ENCODE assay signal across 32 cellular contexts in the genomic region with DNA sequence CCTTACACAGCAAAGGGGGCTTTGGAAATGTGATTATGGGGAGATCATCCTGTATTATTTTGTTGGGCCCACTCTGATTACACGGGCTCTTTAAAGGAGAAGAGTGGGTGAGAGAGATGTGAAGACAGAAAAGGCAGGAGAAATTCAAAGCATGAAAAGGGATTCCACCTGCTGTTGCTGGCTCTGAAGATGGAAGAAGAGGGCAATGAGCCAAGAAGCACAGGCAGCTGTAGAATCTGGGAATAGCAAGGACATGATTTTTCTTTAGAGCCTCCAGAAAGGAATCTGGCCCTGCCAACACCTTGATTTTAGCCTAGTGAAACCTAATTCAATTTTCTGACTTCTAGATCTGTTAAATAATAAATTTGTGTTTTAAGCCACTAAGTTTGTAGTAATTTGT. TPM values are rescaled to one million over a fixed set of nuclear protein-coding genes. Genes with fewer than 3 reads are reported as not detected.
"Had no signal": no experiment of that assay in that cellular context is flagged by ENCODE, and none has a peak within 500 bp of the region (broad histone marks: within the 10 kb centered on the region; RNA-seq: fewer than 3 reads in every experiment).

No MANE protein-coding gene starts in this region.

- H3K4me3 ChIP-seq: gastroesophageal sphincter, heart right ventricle, lower lobe of right lung, pancreas, right lobe of liver, smooth muscle cell, thyroid gland had no signal

- H3K27me3 ChIP-seq: heart right ventricle, neutrophil, pancreas, right lobe of liver, thyroid gland had no signal

- H3K36me3 ChIP-seq: gastroesophageal sphincter, heart right ventricle, lower lobe of right lung, neutrophil, pancreas, thyroid gland had no signal

- ATAC-seq: esophagus mucosa; gastroesophageal sphincter; heart right ventricle; left ventricle myocardium superior; lower lobe of right lung; natural killer cell treated with Interleukin-12 subunit alpha and Interleukin-12 subunit beta and Interleukin-15 and Interleukin-18, amount 100 ng/mL, for 72 hours; pancreas; stimulated activated naive CD8-positive, alpha-beta T cell treated with anti-CD3 and anti-CD28 coated beads, Interleukin-15, amount 100 ng/mL, for 72 hours had no signal

- H3K27ac ChIP-seq: gastroesophageal sphincter, lower lobe of right lung, neutrophil, pancreas, right lobe of liver, thyroid gland had no signal

- DNase-seq: effector CD8-positive, alpha-beta T cell; endodermal cell; foreskin fibroblast; heart right ventricle; hippocampal formation; islet precursor cell; kidney glomerular epithelial cell; left ventricle myocardium superior; lower lobe of right lung; naive B cell; pancreas; right lobe of liver; stimulated activated CD4-positive, alpha-beta T cell treated with anti-CD3 and anti-CD28 coated beads, Interleukin-12 subunit alpha, Interleukin-12 subunit beta, amount 100 ng/mL, for 4 hours; stimulated activated CD4-positive, alpha-beta T cell treated with anti-CD3 and anti-CD28 coated beads, Interleukin-1b, Interleukin-23, amount 100 ng/mL, for 48 hours; stimulated activated CD4-positive, alpha-beta T cell treated with anti-CD3 and anti-CD28 coated beads, Interleukin-4, amount 100 ng/mL, for 1 hour; stimulated activated CD8-positive, alpha-beta memory T cell treated with anti-CD3 and anti-CD28 coated beads, Interleukin-4, amount 100 ng/mL, for 48 hours; stimulated activated naive CD4-positive, alpha-beta T cell; stimulated activated naive CD8-positive, alpha-beta T cell treated with anti-CD3 and anti-CD28 coated beads, Interleukin-15, amount 100 ng/mL, for 72 hours; thyroid gland; trophoblast cell had no signal

- H3K4me2 ChIP-seq: smooth muscle cell had no signal

- H3K9me3 ChIP-seq: neutrophil, pancreas, right lobe of liver, thyroid gland had no signal

- H3K4me1 ChIP-seq: gastroesophageal sphincter, lower lobe of right lung, pancreas, thyroid gland had no signal

RNA-seq across cellular contexts. Expression of gene C9, which starts 11.4 kb away (rescaled TPM):
- total RNA-seq: cerebellum; endodermal cell; esophagus mucosa; gastroesophageal sphincter; left ventricle myocardium superior; mesenteric fat pad; mononuclear cell; natural killer cell treated with Interleukin-12 subunit alpha and Interleukin-12 subunit beta and Interleukin-15 and Interleukin-18, amount 100 ng/mL, for 72 hours; neural crest cell; progenitor cell of endocrine pancreas; smooth muscle cell; temporal lobe; thyroid gland; urinary bladder had no signal
